ENCODE assay signal across 9 cellular contexts in genomic region chr11:124793466-124794278, GRCh38. TPM values are rescaled to one million over a fixed set of nuclear protein-coding genes. Genes with fewer than 3 reads are reported as not detected.
A peak's percentile ranks its signal among the peaks of the same experiment; 100 is the strongest.
DNase-seq lines count a peak whose midpoint lies in the region; ATAC-seq, FAIRE-seq and TF ChIP-seq lines count a peak whose summit lies in the region.
"Had no signal": no experiment of that assay in that cellular context is flagged by ENCODE, and none has a peak within 500 bp of the region (broad histone marks: within the 10 kb centered on the region; RNA-seq: fewer than 3 reads in every experiment).

No MANE protein-coding gene starts in this region.

- FAIRE-seq in kidney (lab: Jason Lieb, UNC): no peak

- H3K4me3 Mint-ChIP-seq in stimulated activated memory B cell treated with anti-CD40 and anti-IgM and Interleukin-4, amounts not matched to agents 10 μg/mL and 1 μg/mL and 100 μg/mL, for 72 hours: no peak overlapping the region
- H3K4me3 Mint-ChIP-seq: IgD-negative memory B cell had no signal

- H3K9me3 ChIP-seq in kidney (ENCODE audit: control insufficient read depth in 1 of 2, low read length in 2 of 2): no peaks in the 10 kb centered on the region

- peaks cover 29% of the 10 kb centered on the region for H3K4me1 Mint-ChIP-seq in stimulated activated memory B cell treated with anti-CD40 and anti-IgM and Interleukin-4, amounts not matched to agents 10 μg/mL and 1 μg/mL and 100 μg/mL, for 72 hours

- H3K4me3 ChIP-seq in astrocyte of the spinal cord (ENCODE audit: low read depth, low read length) (no peak overlapping the region), kidney (ENCODE audit: low read length in 2 of 2) (no peak overlapping the region)

- TF ChIP-seq CTCF in astrocyte of the spinal cord (IDR thresholded peaks at IDR 0.05; ENCODE audit: low read depth, low read length) (peak; percentile 77), kidney (IDR thresholded peaks at IDR 0.05; ENCODE audit: borderline replicate concordance, extremely low read depth, insufficient read depth) (peak; percentile 62)

- no peak overlapping the region for H3K27ac Mint-ChIP-seq in stimulated activated memory B cell treated with anti-CD40 and anti-IgM and Interleukin-4, amounts not matched to agents 10 μg/mL and 1 μg/mL and 100 μg/mL, for 72 hours
- H3K27ac Mint-ChIP-seq: IgD-negative memory B cell had no signal

- H3K9me3 Mint-ChIP-seq in stimulated activated memory B cell treated with anti-CD40 and anti-IgM and Interleukin-4, amounts not matched to agents 10 μg/mL and 1 μg/mL and 100 μg/mL, for 72 hours: no peaks in the 10 kb centered on the region
- H3K9me3 Mint-ChIP-seq: IgD-negative memory B cell had no signal

- intact Hi-C loops in kidney (cut with DNase I): no loop called here

- no peak overlapping the region for H3K9ac ChIP-seq in kidney (ENCODE audit: low read length in 2 of 2)

- H3K27me3 Mint-ChIP-seq in stimulated activated memory B cell treated with anti-CD40 and anti-IgM and Interleukin-4, amounts not matched to agents 10 μg/mL and 1 μg/mL and 100 μg/mL, for 72 hours: no peaks in the 10 kb centered on the region
- H3K27me3 Mint-ChIP-seq: IgD-negative memory B cell had no signal

- in situ Hi-C loops in ACHN (cut with HindIII; ENCODE audit: low pct_ligation_motif_present, low pct_unique_long_range_greater_than_20kb, low sequenced_read_pairs): no loop called here
- in situ Hi-C loops in astrocyte of the spinal cord (cut with HindIII; ENCODE audit: low sequenced_read_pairs): no loop called here

- H3K4me1 ChIP-seq in kidney (ENCODE audit: control insufficient read depth in 1 of 2, insufficient read depth in 1 of 2, low read depth in 1 of 2, low read length in 2 of 2): peaks cover 0 to 5% of the 10 kb centered on the region in 2 donors

- H3K27ac ChIP-seq in kidney (ENCODE audit: low read depth in 2 of 2, low read length in 2 of 2): no peak overlapping the region

- H3K36me3 ChIP-seq in kidney (ENCODE audit: control insufficient read depth in 1 of 2, insufficient read depth in 2 of 2, low read length in 2 of 2): no peaks in the 10 kb centered on the region

- peak; percentile 67 for DNase-seq in ACHN
- DNase-seq in GDM1 (lab: John Stamatoyannopoulos, UW): peak; percentile 5
- peak; percentile 35 for DNase-seq in NCI-H2196 treated with DMSO at 0.1 percent for 48 hours (lab: John Stamatoyannopoulos, UW; ENCODE audit: unreplicated experiment)
- DNase-seq in astrocyte of the spinal cord (ENCODE audit: low read depth, low spot score): peak; percentile 43
- DNase-seq in kidney: no peak
- DNase-seq in DMS114 treated with DMSO at 0.1 percent for 48 hours (lab: John Stamatoyannopoulos, UW; ENCODE audit: unreplicated experiment): no peak

- H3K36me3 Mint-ChIP-seq in stimulated activated memory B cell treated with anti-CD40 and anti-IgM and Interleukin-4, amounts not matched to agents 10 μg/mL and 1 μg/mL and 100 μg/mL, for 72 hours: no peaks in the 10 kb centered on the region
- H3K36me3 Mint-ChIP-seq: IgD-negative memory B cell had no signal

- peak; percentile 59 for ATAC-seq in HG02623 (IDR thresholded peaks at IDR 0.05; ENCODE audit: unreplicated experiment)
- ATAC-seq in stimulated activated memory B cell treated with anti-CD40 and anti-IgM and Interleukin-4, amounts not matched to agents 10 μg/mL and 1 μg/mL and 100 μg/mL, for 72 hours: no peak

RNA-seq across cellular contexts. Expression of gene MSANTD2, which starts 6.5 kb away (rescaled TPM):
- total RNA-seq in kidney: 16.4 TPM
- polyA plus RNA-seq in kidney (ENCODE audit: insufficient read depth, low read depth, low replicate concordance): 6.5 TPM

RNA-seq across cellular contexts. Expression of gene ESAM, which starts 31.6 kb away (rescaled TPM):
- 63.0 TPM for total RNA-seq in kidney
- 85.8 TPM for polyA plus RNA-seq in kidney (ENCODE audit: insufficient read depth, low read depth, low replicate concordance)

RNA-seq across cellular contexts. Expression of gene VSIG2, which starts 41.6 kb away (rescaled TPM):
- 3.9 TPM for total RNA-seq in kidney
- 11.7 TPM for polyA plus RNA-seq in kidney (ENCODE audit: insufficient read depth, low read depth, low replicate concordance)
- polyA plus RNA-seq: IgD-negative memory B cell had no signal

RNA-seq across cellular contexts. Expression of gene NRGN, which starts 53.9 kb away (rescaled TPM):
- 17.9 TPM for total RNA-seq in kidney
- 55.9 TPM for polyA plus RNA-seq in kidney (ENCODE audit: insufficient read depth, low read depth, low replicate concordance)

Comparison
In these comparisons a context has a peak if more than half of its experiments do, and no peak if none do; other contexts are left out.
1. DNase-seq: peak in ACHN (single experiment), GDM1 (single experiment), NCI-H2196 treated with DMSO at 0.1 percent for 48 hours (single experiment) and astrocyte of the spinal cord (single experiment); none in kidney (single experiment) and DMS114 treated with DMSO at 0.1 percent for 48 hours (single experiment).